ENCODE assay signal across 1 cellular context in the genomic region with DNA sequence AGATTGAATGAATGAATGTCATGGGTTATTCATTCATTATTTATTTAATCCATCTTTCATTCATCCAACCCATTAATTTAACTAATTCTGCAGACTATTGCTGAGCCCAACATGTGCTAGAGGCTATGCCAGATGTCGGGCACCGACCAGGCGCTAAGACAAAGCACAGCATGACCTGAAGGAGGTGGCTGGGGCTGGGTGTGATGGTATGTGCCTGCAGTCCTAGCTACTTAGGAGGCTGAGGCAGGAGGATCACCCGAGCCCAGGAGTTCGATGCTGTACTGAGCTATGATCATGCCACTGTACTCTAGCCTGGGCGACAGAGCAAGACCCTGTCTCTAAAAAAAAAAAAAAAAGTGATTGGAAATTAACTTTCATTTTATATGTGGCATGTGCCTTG.
TF ChIP-seq lines count a peak whose summit lies in the region.

No MANE protein-coding gene starts in this region.

TF ChIP-seq in HepG2, 621 proteins besides CTCF, POLR2A, EP300 and RAD21:
- TF ChIP-seq NKX3-1 (CRISPR knock-in tag; IDR thresholded peaks at IDR 0.05) (no peak), ZBTB34 (CRISPR knock-in tag; IDR thresholded peaks at IDR 0.05) (no peak), SMAD3 (CRISPR knock-in tag; IDR thresholded peaks at IDR 0.05) (no peak), NR1H2 (CRISPR knock-in tag; IDR thresholded peaks at IDR 0.05; ENCODE audit: borderline replicate concordance, low read depth) (no peak), MTA1 (CRISPR knock-in tag; IDR thresholded peaks at IDR 0.05; ENCODE audit: borderline replicate concordance) (no peak), NFE2 (CRISPR knock-in tag; IDR thresholded peaks at IDR 0.05) (no peak), ZSCAN25 (CRISPR knock-in tag; IDR thresholded peaks at IDR 0.05) (0 out of 2 replicates have a peak, but pooled peaks have one; percentile 36), ZNF282 (IDR thresholded peaks at IDR 0.05; ENCODE audit: partially characterized antibody) (no peak), ZFYVE20 (CRISPR knock-in tag; IDR thresholded peaks at IDR 0.05; ENCODE audit: borderline replicate concordance, low read depth) (no peak), ZNF10 (CRISPR knock-in tag; IDR thresholded peaks at IDR 0.05; ENCODE audit: borderline replicate concordance, low read depth) (no peak), ZNF598 (CRISPR knock-in tag; IDR thresholded peaks at IDR 0.05; ENCODE audit: borderline replicate concordance) (0 out of 2 replicates have a peak, but pooled peaks have one; percentile 66), EZH2 (conservative IDR thresholded peaks at IDR 0.05; ENCODE audit: low read depth, low read length) (no peak), ELF3 (CRISPR knock-in tag; IDR thresholded peaks at IDR 0.05) (no peak), FOXA1 (IDR thresholded peaks at IDR 0.05) (no peak), FOXA1 (CRISPR knock-in tag; IDR thresholded peaks at IDR 0.05) (no peak), ZC3H4 (CRISPR knock-in tag; IDR thresholded peaks at IDR 0.05; ENCODE audit: borderline replicate concordance) (no peak), KLF13 (CRISPR knock-in tag; IDR thresholded peaks at IDR 0.05) (no peak), SKIL (CRISPR knock-in tag; IDR thresholded peaks at IDR 0.05; ENCODE audit: borderline replicate concordance) (no peak), ZNF570 (CRISPR knock-in tag; IDR thresholded peaks at IDR 0.05; ENCODE audit: borderline replicate concordance) (no peak), ZNF296 (CRISPR knock-in tag; conservative IDR thresholded peaks at IDR 0.05) (no peak), HNF4G (IDR thresholded peaks at IDR 0.05; ENCODE audit: borderline replicate concordance, low read depth, low read length) (no peak), HNF4G (CRISPR knock-in tag; IDR thresholded peaks at IDR 0.05; ENCODE audit: borderline replicate concordance, low read depth) (0 out of 2 replicates have a peak, but pooled peaks have one; percentile 31), ZIK1 (CRISPR knock-in tag; IDR thresholded peaks at IDR 0.05; ENCODE audit: borderline replicate concordance, low read depth) (no peak), ARHGAP35 (CRISPR knock-in tag; IDR thresholded peaks at IDR 0.05; ENCODE audit: borderline replicate concordance) (0 out of 2 replicates have a peak, but pooled peaks have one; percentile 56), HMGXB4 (CRISPR knock-in tag; IDR thresholded peaks at IDR 0.05; ENCODE audit: borderline replicate concordance in 1 of 2, low read depth in 1 of 2) (no peak), ZFP91 (CRISPR knock-in tag; IDR thresholded peaks at IDR 0.05; ENCODE audit: borderline replicate concordance) (no peak), ZNF768 (CRISPR knock-in tag; IDR thresholded peaks at IDR 0.05) (no peak), TEAD2 (CRISPR knock-in tag; IDR thresholded peaks at IDR 0.05) (no peak), NR2C2 (CRISPR knock-in tag; IDR thresholded peaks at IDR 0.05; ENCODE audit: borderline replicate concordance) (no peak), TAF1 (CRISPR knock-in tag; IDR thresholded peaks at IDR 0.05) (no peak), SPEN (CRISPR knock-in tag; IDR thresholded peaks at IDR 0.05; ENCODE audit: low read depth) (no peak; the same call in 1 of the 2 replicates), TRIM24 (CRISPR knock-in tag; IDR thresholded peaks at IDR 0.05) (no peak), ATF4 (CRISPR knock-in tag; IDR thresholded peaks at IDR 0.05) (no peak), RORA (CRISPR knock-in tag; IDR thresholded peaks at IDR 0.05) (no peak), PCBP2 (optimal IDR thresholded peaks at IDR 0.05; ENCODE audit: low read depth, low read length, poor library complexity, severe bottlenecking) (no peak)
- TF ChIP-seq, protein P1, sequence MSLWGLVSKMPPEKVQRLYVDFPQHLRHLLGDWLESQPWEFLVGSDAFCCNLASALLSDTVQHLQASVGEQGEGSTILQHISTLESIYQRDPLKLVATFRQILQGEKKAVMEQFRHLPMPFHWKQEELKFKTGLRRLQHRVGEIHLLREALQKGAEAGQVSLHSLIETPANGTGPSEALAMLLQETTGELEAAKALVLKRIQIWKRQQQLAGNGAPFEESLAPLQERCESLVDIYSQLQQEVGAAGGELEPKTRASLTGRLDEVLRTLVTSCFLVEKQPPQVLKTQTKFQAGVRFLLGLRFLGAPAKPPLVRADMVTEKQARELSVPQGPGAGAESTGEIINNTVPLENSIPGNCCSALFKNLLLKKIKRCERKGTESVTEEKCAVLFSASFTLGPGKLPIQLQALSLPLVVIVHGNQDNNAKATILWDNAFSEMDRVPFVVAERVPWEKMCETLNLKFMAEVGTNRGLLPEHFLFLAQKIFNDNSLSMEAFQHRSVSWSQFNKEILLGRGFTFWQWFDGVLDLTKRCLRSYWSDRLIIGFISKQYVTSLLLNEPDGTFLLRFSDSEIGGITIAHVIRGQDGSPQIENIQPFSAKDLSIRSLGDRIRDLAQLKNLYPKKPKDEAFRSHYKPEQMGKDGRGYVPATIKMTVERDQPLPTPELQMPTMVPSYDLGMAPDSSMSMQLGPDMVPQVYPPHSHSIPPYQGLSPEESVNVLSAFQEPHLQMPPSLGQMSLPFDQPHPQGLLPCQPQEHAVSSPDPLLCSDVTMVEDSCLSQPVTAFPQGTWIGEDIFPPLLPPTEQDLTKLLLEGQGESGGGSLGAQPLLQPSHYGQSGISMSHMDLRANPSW (CRISPR knock-in tag; IDR thresholded peaks at IDR 0.05; ENCODE audit: borderline replicate concordance): no peak
- TF ChIP-seq, protein P2, sequence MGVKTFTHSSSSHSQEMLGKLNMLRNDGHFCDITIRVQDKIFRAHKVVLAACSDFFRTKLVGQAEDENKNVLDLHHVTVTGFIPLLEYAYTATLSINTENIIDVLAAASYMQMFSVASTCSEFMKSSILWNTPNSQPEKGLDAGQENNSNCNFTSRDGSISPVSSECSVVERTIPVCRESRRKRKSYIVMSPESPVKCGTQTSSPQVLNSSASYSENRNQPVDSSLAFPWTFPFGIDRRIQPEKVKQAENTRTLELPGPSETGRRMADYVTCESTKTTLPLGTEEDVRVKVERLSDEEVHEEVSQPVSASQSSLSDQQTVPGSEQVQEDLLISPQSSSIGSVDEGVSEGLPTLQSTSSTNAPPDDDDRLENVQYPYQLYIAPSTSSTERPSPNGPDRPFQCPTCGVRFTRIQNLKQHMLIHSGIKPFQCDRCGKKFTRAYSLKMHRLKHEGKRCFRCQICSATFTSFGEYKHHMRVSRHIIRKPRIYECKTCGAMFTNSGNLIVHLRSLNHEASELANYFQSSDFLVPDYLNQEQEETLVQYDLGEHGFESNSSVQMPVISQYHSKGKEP (CRISPR knock-in tag; IDR thresholded peaks at IDR 0.05): no peak
